8 cellular contexts compared by ENCODE assay signal in genomic region chr15:50505656-50506055, GRCh38. TPM values are rescaled to one million over a fixed set of nuclear protein-coding genes. Genes with fewer than 3 reads are reported as not detected.
"Had no signal": no experiment of that assay in that cellular context is flagged by ENCODE, and none has a peak within 500 bp of the region (broad histone marks: within the 10 kb centered on the region; RNA-seq: fewer than 3 reads in every experiment).

No MANE protein-coding gene starts in this region.

RNA-seq across cellular contexts. Expression of gene USP50, which starts 40.8 kb away (rescaled TPM):
- total RNA-seq: activated CD4-positive, alpha-beta memory T cell treated with anti-CD3 and anti-CD28 coated beads, Interleukin-2, amount 10 ng/mL, durations not matched to agents 7 days and 5 days; activated CD8-positive, alpha-beta memory T cell treated with anti-CD3 and anti-CD28 coated beads, Interleukin-2, amount 10 ng/mL, durations not matched to agents 7 days and 5 days; bronchial epithelial cell; IMR-90; MCF 10A; RPMI7951; SJSA1 had no signal
- polyA plus RNA-seq: IMR-90, SK-N-SH had no signal
